ENCODE assay signal across 1 cellular context in genomic region chr1:156524985-156525590, GRCh38.
TF ChIP-seq lines count a peak whose summit lies in the region.

No MANE protein-coding gene starts in this region.

TF ChIP-seq in GM12878, 131 proteins besides CTCF, POLR2A, EP300 and RAD21:
- TF ChIP-seq IKZF1 (conservative IDR thresholded peaks at IDR 0.05) (peak; percentile 37; the same call in 1 of the 2 replicates), MEF2A (IDR thresholded peaks at IDR 0.05; ENCODE audit: insufficient read depth, low read depth, low read length) (no peak), TCF12 (IDR thresholded peaks at IDR 0.05; ENCODE audit: low read depth, low read length) (0 out of 2 replicates have a peak, but pooled peaks have one; percentile 19), IKZF2 (IDR thresholded peaks at IDR 0.05) (peak in 1 of 2 experiments; percentile 25; a peak in 1 of 4 replicates), FOXK2 (IDR thresholded peaks at IDR 0.05) (no peak), BRCA1 (IDR thresholded peaks at IDR 0.05; ENCODE audit: low read depth, low read length) (no peak)
TF ChIP-seq in GM12878: peak in this region for 3.
